20 cellular contexts compared by ENCODE assay signal in the genomic region with DNA sequence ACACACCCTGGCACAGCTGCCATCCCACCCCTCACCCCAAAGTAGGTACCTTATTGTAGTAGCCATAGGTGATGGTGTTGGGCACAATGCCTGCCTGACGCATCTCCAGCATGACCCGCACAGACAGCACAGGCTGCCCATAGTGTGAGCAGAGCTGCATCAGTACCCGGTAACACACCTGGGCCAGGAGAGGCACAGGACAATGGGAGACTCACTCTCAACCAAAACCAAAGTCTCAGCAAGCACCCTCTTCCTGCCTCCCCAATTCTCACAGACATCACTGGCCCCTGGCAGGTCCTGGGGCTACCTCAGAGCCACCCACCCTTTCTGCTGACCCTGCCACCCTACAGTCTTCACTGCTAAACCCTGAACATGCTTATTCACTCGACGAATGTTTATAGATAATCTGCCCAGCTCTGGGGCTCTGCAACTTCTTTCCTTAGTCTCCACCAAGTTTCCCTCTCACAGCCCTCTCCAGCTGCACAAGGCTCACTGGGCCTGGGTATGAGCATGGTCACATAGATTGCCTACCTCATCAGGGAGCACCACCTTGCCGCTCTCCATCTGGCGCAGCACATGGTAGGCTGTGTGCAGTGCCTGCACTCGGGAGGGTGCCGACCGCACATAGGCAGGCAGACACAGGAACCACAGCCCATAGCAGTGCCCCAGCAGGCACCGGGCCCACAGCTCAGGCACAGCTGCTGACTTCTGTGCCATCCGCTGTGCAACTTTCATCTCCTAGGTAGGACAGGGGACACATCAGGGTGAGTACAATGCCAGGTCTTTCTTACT. TPM values are rescaled to one million over a fixed set of nuclear protein-coding genes. Genes with fewer than 3 reads are reported as not detected.
DNase-seq lines count a peak whose midpoint lies in the region; ATAC-seq lines count a peak whose summit lies in the region.
"Had no signal": no experiment of that assay in that cellular context is flagged by ENCODE, and none has a peak within 500 bp of the region (broad histone marks: within the 10 kb centered on the region; RNA-seq: fewer than 3 reads in every experiment).

No MANE protein-coding gene starts in this region.

- DNase-seq in activated naive CD8-positive, alpha-beta T cell treated with anti-CD3 and anti-CD28 coated beads, Interleukin-2, amount 50 U/mL, for 24 hours: no peak
- peak; percentile 56 for DNase-seq in cerebellar cortex (ENCODE audit: low spot score)
- no peak for DNase-seq in naive thymus-derived CD8-positive, alpha-beta T cell
- no peak for DNase-seq in stimulated activated CD4-positive, alpha-beta T cell treated with anti-CD3 and anti-CD28 coated beads, Interleukin-2, amount 100 ng/mL, for 24 hours
- DNase-seq in occipital lobe (lab: John Stamatoyannopoulos, UW): no peak
- DNase-seq in ureter (ENCODE audit: low spot score): no peak
- DNase-seq: activated naive CD4-positive, alpha-beta T cell treated with anti-CD3 and anti-CD28 coated beads, Interleukin-2, amount 50 U/mL, for 16 hours; activated T-cell treated with anti-CD3 and anti-CD28 coated beads, Interleukin-2, amount 50 U/mL, for 48 hours; central memory CD4-positive, alpha-beta T cell; HCEC 1CT; left cardiac atrium; NCI-H1105 treated with DMSO at 0.1 percent for 48 hours; NCI-H510A treated with DMSO at 0.1 percent for 48 hours; NK-92 treated with Interleukin-12 subunit alpha and Interleukin-12 subunit beta, amount 100 ng/mL, for 24 hours; nucleus accumbens; PC-9; SHP77; stimulated activated CD4-positive, alpha-beta T cell treated with anti-CD3 and anti-CD28 coated beads, Interleukin-1b, Interleukin-23, amount 100 ng/mL, for 48 hours had no signal

- no peak overlapping the region for H3K4me3 Mint-ChIP-seq in activated naive CD8-positive, alpha-beta T cell
- H3K4me3 Mint-ChIP-seq in activated naive CD8-positive, alpha-beta T cell treated with anti-CD3 and anti-CD28 coated beads, Interleukin-2, amount 50 U/mL, for 24 hours: no peak overlapping the region
- no peak overlapping the region for H3K4me3 Mint-ChIP-seq in naive thymus-derived CD8-positive, alpha-beta T cell

- no peak for ATAC-seq in activated naive CD8-positive, alpha-beta T cell treated with anti-CD3 and anti-CD28 coated beads, Interleukin-2, amount 50 U/mL, for 24 hours
- ATAC-seq in naive thymus-derived CD8-positive, alpha-beta T cell: no peak
- no peak for ATAC-seq in HG03039 (IDR thresholded peaks at IDR 0.05; ENCODE audit: unreplicated experiment)
- ATAC-seq: left cardiac atrium had no signal

- peak overlapping the region; percentile 29 for H3K27ac Mint-ChIP-seq in activated naive CD8-positive, alpha-beta T cell
- no peak overlapping the region for H3K27ac Mint-ChIP-seq in activated naive CD8-positive, alpha-beta T cell treated with anti-CD3 and anti-CD28 coated beads, Interleukin-2, amount 50 U/mL, for 24 hours
- H3K27ac Mint-ChIP-seq in naive thymus-derived CD8-positive, alpha-beta T cell: peak overlapping the region in 6 of 10 donors; percentile 15 to 47 (median 34)

- POLR2A ChIA-PET in naive thymus-derived CD8-positive, alpha-beta T cell (lab: Charles Lee): interaction anchor here (1.4 kb wide), 1 partner anchor 9 kb away, joined by 5 read pairs; no protein-coding TSS in a partner anchor

- H3K9me3 Mint-ChIP-seq in activated naive CD8-positive, alpha-beta T cell (ENCODE audit: low read depth): no peaks in the 10 kb centered on the region
- H3K9me3 Mint-ChIP-seq in activated naive CD8-positive, alpha-beta T cell treated with anti-CD3 and anti-CD28 coated beads, Interleukin-2, amount 50 U/mL, for 24 hours: no peaks in the 10 kb centered on the region
- H3K9me3 Mint-ChIP-seq in naive thymus-derived CD8-positive, alpha-beta T cell: no peaks in the 10 kb centered on the region

- H3K36me3 Mint-ChIP-seq in activated naive CD8-positive, alpha-beta T cell: peaks cover 8% of the 10 kb centered on the region
- peaks cover 46% of the 10 kb centered on the region for H3K36me3 Mint-ChIP-seq in activated naive CD8-positive, alpha-beta T cell treated with anti-CD3 and anti-CD28 coated beads, Interleukin-2, amount 50 U/mL, for 24 hours (ENCODE audit: low read depth)
- peaks cover 0 to 90% (median 22%) of the 10 kb centered on the region in 3 donors for H3K36me3 Mint-ChIP-seq in naive thymus-derived CD8-positive, alpha-beta T cell

- H3K27me3 Mint-ChIP-seq in activated naive CD8-positive, alpha-beta T cell: no peaks in the 10 kb centered on the region
- H3K27me3 Mint-ChIP-seq in activated naive CD8-positive, alpha-beta T cell treated with anti-CD3 and anti-CD28 coated beads, Interleukin-2, amount 50 U/mL, for 24 hours: no peaks in the 10 kb centered on the region
- H3K27me3 Mint-ChIP-seq in naive thymus-derived CD8-positive, alpha-beta T cell: no peaks in the 10 kb centered on the region

- H3K4me1 Mint-ChIP-seq in activated naive CD8-positive, alpha-beta T cell (ENCODE audit: low read depth): peaks cover 2% of the 10 kb centered on the region
- H3K4me1 Mint-ChIP-seq in activated naive CD8-positive, alpha-beta T cell treated with anti-CD3 and anti-CD28 coated beads, Interleukin-2, amount 50 U/mL, for 24 hours: no peaks in the 10 kb centered on the region
- H3K4me1 Mint-ChIP-seq in naive thymus-derived CD8-positive, alpha-beta T cell: peaks cover 7 to 22% (median 13%) of the 10 kb centered on the region in 4 donors

RNA-seq across cellular contexts. Expression of a gene that starts 10.3 kb away (rescaled TPM):
- 100 to 1,000 TPM; 174 to 194 TPM for total RNA-seq in naive thymus-derived CD8-positive, alpha-beta T cell
- 10 to 100 TPM; 12.0 to 21.2 (median 19.0) TPM for polyA plus RNA-seq in naive thymus-derived CD8-positive, alpha-beta T cell
- total RNA-seq in occipital lobe: 11.9 TPM
- 69.4 TPM for total RNA-seq in ureter

RNA-seq across cellular contexts. Expression of a gene that starts 13.4 kb away (rescaled TPM):
- 100 to 1,000 TPM; 110 to 120 TPM for total RNA-seq in naive thymus-derived CD8-positive, alpha-beta T cell
- 1 to 10 TPM; 4.4 to 5.3 (median 5.2) TPM for polyA plus RNA-seq in naive thymus-derived CD8-positive, alpha-beta T cell
- total RNA-seq in occipital lobe (18.2 TPM), ureter (43.1 TPM)

RNA-seq across cellular contexts. Expression of a gene that starts 22.2 kb away (rescaled TPM):
- 100 to 1,000 TPM; 132 to 147 TPM for total RNA-seq in naive thymus-derived CD8-positive, alpha-beta T cell
- polyA plus RNA-seq in naive thymus-derived CD8-positive, alpha-beta T cell: 10 to 100 TPM; 21.4 to 49.6 (median 27.1) TPM
- 2.8 TPM for total RNA-seq in occipital lobe
- 32.7 TPM for total RNA-seq in ureter

RNA-seq across cellular contexts. Expression of a gene that starts 27.1 kb away (rescaled TPM):
- total RNA-seq in naive thymus-derived CD8-positive, alpha-beta T cell: 10 to 100 TPM; 14.7 to 14.9 TPM
- 10 to 100 TPM; 29.5 to 35.2 (median 32.6) TPM for polyA plus RNA-seq in naive thymus-derived CD8-positive, alpha-beta T cell
- 30.9 TPM for total RNA-seq in occipital lobe
- total RNA-seq in ureter: 62.6 TPM

RNA-seq across cellular contexts. Expression of a gene that starts 31.5 kb away (rescaled TPM):
- total RNA-seq in naive thymus-derived CD8-positive, alpha-beta T cell: 10 to 100 TPM; 11.1 to 13.2 TPM
- 1 to 10 TPM; 4.3 to 6.0 (median 4.4) TPM for polyA plus RNA-seq in naive thymus-derived CD8-positive, alpha-beta T cell
- total RNA-seq in occipital lobe: 7.2 TPM
- 13.9 TPM for total RNA-seq in ureter
